In the genomic region with DNA sequence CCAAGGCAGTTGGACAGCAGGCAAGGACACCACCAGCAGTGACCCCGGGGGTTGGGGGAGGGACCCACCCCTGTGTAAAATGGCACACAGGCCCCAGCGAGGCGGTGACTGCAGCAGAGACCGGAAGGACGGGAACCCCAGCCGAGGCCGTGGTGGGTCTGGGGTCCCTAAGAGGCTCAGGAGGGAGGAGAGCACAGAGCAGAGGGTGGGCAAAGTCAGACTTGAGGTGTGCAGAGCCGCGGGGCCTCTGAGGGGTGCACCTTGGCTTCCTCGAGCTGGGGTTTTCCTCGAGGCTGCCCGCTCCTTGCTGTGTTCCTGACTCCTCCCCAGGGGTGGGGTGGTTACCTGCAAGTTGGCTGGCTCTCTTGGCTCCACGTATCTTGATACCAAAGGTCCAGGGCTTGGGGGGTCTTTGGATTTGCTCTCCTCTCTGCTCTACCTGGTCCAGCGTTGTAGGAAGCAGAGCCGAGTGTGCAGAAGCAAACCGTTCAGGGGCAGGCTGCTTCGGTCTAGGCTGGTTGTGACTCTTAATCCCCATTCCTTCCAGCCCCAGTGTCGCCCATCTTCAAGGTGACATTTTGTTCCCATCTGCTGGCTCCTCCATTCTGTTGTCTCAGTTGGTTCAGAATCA, we compare ENCODE assay signal across 20 cellular contexts. TPM values are rescaled to one million over a fixed set of nuclear protein-coding genes. Genes with fewer than 3 reads are reported as not detected.
"Had no signal": no experiment of that assay in that cellular context is flagged by ENCODE, and none has a peak within 500 bp of the region (broad histone marks: within the 10 kb centered on the region; RNA-seq: fewer than 3 reads in every experiment).

No MANE protein-coding gene starts in this region.

- H3K27ac ChIP-seq: body of pancreas, right atrium auricular region, SJSA1, upper lobe of left lung had no signal

- H3K36me3 ChIP-seq: right atrium auricular region, SJSA1, upper lobe of left lung had no signal

- H3K27me3 ChIP-seq: right atrium auricular region, SJSA1, upper lobe of left lung had no signal

- H3K9me3 ChIP-seq: body of pancreas, right atrium auricular region, SJSA1, upper lobe of left lung had no signal

- H3K4me3 ChIP-seq: body of pancreas, lung, right atrium auricular region, SJSA1, upper lobe of left lung had no signal

- H3K36me3 Mint-ChIP-seq: activated naive CD4-positive, alpha-beta T cell treated with anti-CD3 and anti-CD28 coated beads, Interleukin-2, amount 50 U/mL, for 72 hours had no signal

- DNase-seq: activated B cell treated with CpG ODN at 0.5 μM for 24 hours; activated CD4-positive, alpha-beta T cell treated with anti-CD3 and anti-CD28 coated beads for 48 hours; activated CD8-positive, alpha-beta memory T cell treated with anti-CD3 and anti-CD28 coated beads, Interleukin-2, amount 50 U/mL, for 48 hours; activated CD8-positive, alpha-beta T cell treated with anti-CD3 and anti-CD28 coated beads for 36 hours; body of pancreas; central memory CD4-positive, alpha-beta T cell; effector memory CD8-positive, alpha-beta T cell; foreskin melanocyte; small intestine; stimulated activated CD4-positive, alpha-beta T cell treated with anti-CD3 and anti-CD28 coated beads, Interleukin-4, amount 100 ng/mL, for 4 hours; stimulated activated CD8-positive, alpha-beta memory T cell treated with anti-CD3 and anti-CD28 coated beads, Interleukin-4, amount 100 ng/mL, for 48 hours; stimulated activated naive CD4-positive, alpha-beta T cell treated with Interleukin-2 at 50 U/mL for 16 hours; T-helper 2 cell had no signal

- H3K4me1 ChIP-seq: SJSA1 had no signal

- H3K4me3 Mint-ChIP-seq: activated B cell treated with CpG ODN at 0.5 μM for 24 hours; activated CD8-positive, alpha-beta T cell treated with anti-CD3 and anti-CD28 coated beads for 36 hours; activated T-helper 1 cell treated with anti-CD3 and anti-CD28 coated beads, Interleukin-12 subunit alpha, Interleukin-12 subunit beta, Interleukin-2, Interleukin-4 antibody, amounts not matched to agents 30 ng/mL and 10 ng/mL and 1 ng/mL, durations not matched to agents 14 hours and 24 hours and 36 hours; effector memory CD8-positive, alpha-beta T cell had no signal

- H3K9me3 Mint-ChIP-seq: activated B cell treated with CpG ODN at 0.5 μM for 24 hours; activated CD8-positive, alpha-beta T cell treated with anti-CD3 and anti-CD28 coated beads for 36 hours; activated naive CD4-positive, alpha-beta T cell treated with anti-CD3 and anti-CD28 coated beads, Interleukin-2, amount 50 U/mL, for 72 hours; activated T-helper 1 cell treated with anti-CD3 and anti-CD28 coated beads, Interleukin-12 subunit alpha, Interleukin-12 subunit beta, Interleukin-2, Interleukin-4 antibody, amounts not matched to agents 30 ng/mL and 10 ng/mL and 1 ng/mL, durations not matched to agents 14 hours and 24 hours and 36 hours; effector memory CD8-positive, alpha-beta T cell had no signal

- H3K4me1 Mint-ChIP-seq: activated B cell treated with CpG ODN at 0.5 μM for 24 hours had no signal

- H3K27ac Mint-ChIP-seq: activated B cell treated with CpG ODN at 0.5 μM for 24 hours; activated CD8-positive, alpha-beta T cell treated with anti-CD3 and anti-CD28 coated beads for 36 hours; activated naive CD4-positive, alpha-beta T cell treated with anti-CD3 and anti-CD28 coated beads, Interleukin-2, amount 50 U/mL, for 72 hours; activated T-helper 1 cell treated with anti-CD3 and anti-CD28 coated beads, Interleukin-12 subunit alpha, Interleukin-12 subunit beta, Interleukin-2, Interleukin-4 antibody, amounts not matched to agents 30 ng/mL and 10 ng/mL and 1 ng/mL, durations not matched to agents 14 hours and 24 hours and 36 hours; effector memory CD8-positive, alpha-beta T cell; progenitor cell of endocrine pancreas had no signal

RNA-seq across cellular contexts. Expression of gene SORCS2, which starts 37.9 kb away (rescaled TPM):
- total RNA-seq: activated B cell treated with CpG ODN at 0.5 μM for 24 hours; activated T-helper 1 cell treated with anti-CD3 and anti-CD28 coated beads, Interleukin-12 subunit alpha, Interleukin-12 subunit beta, Interleukin-2, Interleukin-4 antibody, amounts not matched to agents 30 ng/mL and 10 ng/mL and 1 ng/mL, durations not matched to agents 14 hours and 24 hours and 36 hours had no signal
